ENCODE assay signal across 21 cellular contexts in genomic region chr12:3967556-3968160, GRCh38.
DNase-seq lines count a peak whose midpoint lies in the region; FAIRE-seq and TF ChIP-seq lines count a peak whose summit lies in the region.
"Had no signal": no experiment of that assay in that cellular context is flagged by ENCODE, and none has a peak within 500 bp of the region (broad histone marks: within the 10 kb centered on the region; RNA-seq: fewer than 3 reads in every experiment).

No MANE protein-coding gene starts in this region.

- no peak overlapping the region for H2BK5ac ChIP-seq in mesendoderm (ENCODE audit: low read length)

- peak overlapping the region; percentile 6 for H3K27ac Mint-ChIP-seq in progenitor cell of endocrine pancreas

- no peak overlapping the region for H2AK5ac ChIP-seq in mesendoderm (ENCODE audit: low read length)

- no peak overlapping the region for H3K4me2 ChIP-seq in mesendoderm (ENCODE audit: low read length)

- no peaks in the 10 kb centered on the region for H3K79me1 ChIP-seq in mesendoderm (ENCODE audit: low read length)

- H3K79me2 ChIP-seq in mesendoderm (ENCODE audit: control insufficient read depth, insufficient read depth, low read length): no peaks in the 10 kb centered on the region

- H3K4me1 Mint-ChIP-seq in progenitor cell of endocrine pancreas (ENCODE audit: low read depth): peaks cover 4% of the 10 kb centered on the region

- H3K56ac ChIP-seq in mesendoderm (ENCODE audit: low read length): no peak overlapping the region

- in situ Hi-C loops in KBM-7 (cut with MboI; ENCODE audit: low pct_unique_long_range_greater_than_20kb, low sequenced_read_pairs): no loop called here

- no peaks in the 10 kb centered on the region for H3K36me3 Mint-ChIP-seq in progenitor cell of endocrine pancreas (ENCODE audit: insufficient read depth)

- no peak for FAIRE-seq in D721Med (lab: Jason Lieb, UNC)
- FAIRE-seq: GM12892 had no signal

- H3K27ac ChIP-seq in WERI-Rb-1 (no peak overlapping the region), mesendoderm (ENCODE audit: low read depth, low read length) (no peak overlapping the region)
- H3K27ac ChIP-seq: GM23248 had no signal

- H3K18ac ChIP-seq in mesendoderm (ENCODE audit: low read length): no peak overlapping the region

- TF ChIP-seq CTCF in D721Med (IDR thresholded peaks at IDR 0.05; ENCODE audit: insufficient read depth, missing control alignments) (no peak), WERI-Rb-1 (IDR thresholded peaks at IDR 0.05; ENCODE audit: low read depth, low read length) (no peak), progenitor cell of endocrine pancreas (IDR thresholded peaks at IDR 0.05; ENCODE audit: unreplicated experiment) (no peak)

- H3K27me3 ChIP-seq in WERI-Rb-1 (ENCODE audit: insufficient read depth, low read depth, severe bottlenecking) (peaks cover 23% of the 10 kb centered on the region), mesendoderm (ENCODE audit: insufficient read depth, low read length, poor library complexity) (no peaks in the 10 kb centered on the region)

- DNase-seq in D721Med (ENCODE audit: insufficient read length, low spot score): peak; percentile 26
- DNase-seq in WERI-Rb-1: peak; percentile 15
- DNase-seq in mesendoderm: peak; percentile 89
- DNase-seq in progenitor cell of endocrine pancreas (ENCODE audit: low spot score, unreplicated experiment): no peak
- DNase-seq in effector CD8-positive, alpha-beta T cell (lab: John Stamatoyannopoulos, UW): no peak
- no peak for DNase-seq in HEK293T (ENCODE audit: extremely low spot score)
- no peak for DNase-seq in KBM-7
- DNase-seq: AML-193, Calu3, DMS79 treated with DMSO at 0.1 percent for 48 hours, GDM1, GM23248, KG1, NCI-H1105, NCI-H1930, NCI-H2171, NCI-H446 treated with DMSO at 0.1 percent for 48 hours, NCI-H774, OCI-M1, RPMI8226 had no signal

- H2BK15ac ChIP-seq in mesendoderm (replicated peaks; ENCODE audit: low read depth): no peak overlapping the region

- H3K4me3 ChIP-seq in WERI-Rb-1 (ENCODE audit: low read depth, low read length) (no peak overlapping the region), mesendoderm (ENCODE audit: low read length) (no peak overlapping the region)
- H3K4me3 ChIP-seq: GM23248 had no signal

- H3K9me3 Mint-ChIP-seq in progenitor cell of endocrine pancreas (ENCODE audit: low read depth): no peaks in the 10 kb centered on the region

- no peak overlapping the region for H3K4me3 Mint-ChIP-seq in progenitor cell of endocrine pancreas (ENCODE audit: low read depth)

- CTCF ChIA-PET in HEK293T (lab: Yijun Ruan, JAX): no interaction called here

- POLR2A ChIA-PET in HEK293T (lab: Yijun Ruan, JAX): no interaction called here

- H3K4ac ChIP-seq in mesendoderm (ENCODE audit: low read depth, low read length): no peak overlapping the region

- H4K5ac ChIP-seq in mesendoderm (ENCODE audit: low read length): no peak overlapping the region

- peaks cover 4% of the 10 kb centered on the region for H3K27me3 Mint-ChIP-seq in progenitor cell of endocrine pancreas

- H3K23ac ChIP-seq in mesendoderm (ENCODE audit: low read length): no peak overlapping the region

- peaks cover 3% of the 10 kb centered on the region for H3K9me3 ChIP-seq in WERI-Rb-1 (ENCODE audit: severe bottlenecking)

- H3K9ac ChIP-seq in mesendoderm (ENCODE audit: low read length): no peak overlapping the region
- H3K9ac ChIP-seq: GM23248 had no signal

- no peak overlapping the region for H2BK120ac ChIP-seq in mesendoderm (ENCODE audit: low read depth, low read length)

- WGBS in mesendoderm (ENCODE audit: extremely low coverage, insufficient coverage, low lambda C conversion rate): no CpG with 5 or more reads among the region's 11 CpGs

- H4K8ac ChIP-seq in mesendoderm (ENCODE audit: low read depth, low read length): no peak overlapping the region

- H3K36me3 ChIP-seq in WERI-Rb-1 (no peaks in the 10 kb centered on the region), mesendoderm (ENCODE audit: control insufficient read depth, insufficient read depth, low read length) (no peaks in the 10 kb centered on the region)

- H3K4me1 ChIP-seq in mesendoderm (ENCODE audit: control insufficient read depth, low read depth, low read length): peaks cover 7% of the 10 kb centered on the region

TF ChIP-seq in HEK293T, 16 proteins besides CTCF, POLR2A, EP300 and RAD21:
- TF ChIP-seq CTBP1 (IDR thresholded peaks at IDR 0.05; ENCODE audit: borderline replicate concordance): no peak
- no peak for TF ChIP-seq BHLHE40 (IDR thresholded peaks at IDR 0.05; ENCODE audit: borderline replicate concordance)
- no peak for TF ChIP-seq HDGF (IDR thresholded peaks at IDR 0.05; ENCODE audit: borderline replicate concordance)
- TF ChIP-seq L3MBTL2 (conservative IDR thresholded peaks at IDR 0.05): no peak

Comparison
In these comparisons a context has a peak if more than half of its experiments do, and no peak if none do; other contexts are left out.
1. DNase-seq: peak in D721Med (single experiment), WERI-Rb-1 (single experiment) and mesendoderm (single experiment); none in progenitor cell of endocrine pancreas (single experiment), effector CD8-positive, alpha-beta T cell (single experiment), HEK293T (single experiment) and KBM-7 (single experiment).